Comparison of ENCODE assay signal across 1 cellular context in genomic region chr2:2921011-2921720, GRCh38.
TF ChIP-seq lines count a peak whose summit lies in the region.

No MANE protein-coding gene starts in this region.

TF ChIP-seq in IMR-90, 13 proteins besides CTCF, POLR2A, EP300 and RAD21 (continued from another document):
- no peak for TF ChIP-seq ELK1 (IDR thresholded peaks at IDR 0.05; ENCODE audit: borderline replicate concordance, low read depth, low read length)
- TF ChIP-seq USF2 (IDR thresholded peaks at IDR 0.05; ENCODE audit: low read depth, low read length), result no peak
